Comparison of ENCODE assay signal across 8 cellular contexts in genomic region chr5:34189752-34190411, GRCh38.
A peak's percentile ranks its signal among the peaks of the same experiment; 100 is the strongest.
DNase-seq lines count a peak whose midpoint lies in the region; ATAC-seq, FAIRE-seq and TF ChIP-seq lines count a peak whose summit lies in the region.
"Not testable (repeated sequence)": the region's sequence is repeated elsewhere in the genome, so short reads cannot be mapped to it uniquely, and the experiment has no call there.

No MANE protein-coding gene starts in this region.

- H3K36me3 Mint-ChIP-seq in WTC11 (peaks cover 39% of the 10 kb centered on the region), osteocyte (ENCODE audit: unreplicated experiment) (peaks cover 19% of the 10 kb centered on the region)

- not testable (repeated sequence) for H3K27ac ChIP-seq in kidney (ENCODE audit: low read depth in 2 of 2, low read length in 2 of 2); testis

- peaks cover 18% of the 10 kb centered on the region for H3K9me3 Mint-ChIP-seq in WTC11
- H3K9me3 Mint-ChIP-seq in osteocyte (ENCODE audit: unreplicated experiment) = not testable (repeated sequence)

- not testable (repeated sequence) for H3K27me3 ChIP-seq in testis

- DNase-seq in D341Med (ENCODE audit: low spot score) (peak; percentile 23), HT1080 (ENCODE audit: low read depth) (peak; percentile 5), astrocyte of the hippocampus (ENCODE audit: low read depth, low spot score) (peak; percentile 5), fibroblast of villous mesenchyme (ENCODE audit: low read depth) (peak; percentile 3), kidney (peak; percentile 93), osteocyte (ENCODE audit: extremely low spot score, unreplicated experiment) (peak; percentile 93), testis (peak; percentile 20)
- not testable (repeated sequence) for DNase-seq in WTC11 (ENCODE audit: low spot score)

- H3K4me1 ChIP-seq in kidney (ENCODE audit: control insufficient read depth in 1 of 2, insufficient read depth in 1 of 2, low read depth in 1 of 2, low read length in 2 of 2); testis: not testable (repeated sequence)

- POLR2A ChIA-PET in WTC11 (lab: Charles Lee) = not testable (repeated sequence)

- TF ChIP-seq POLR2A in testis (IDR thresholded peaks at IDR 0.05) = not testable (repeated sequence)

- H3K4me1 Mint-ChIP-seq in WTC11 = peaks cover 36% of the 10 kb centered on the region
- not testable (repeated sequence) for H3K4me1 Mint-ChIP-seq in osteocyte (ENCODE audit: unreplicated experiment)

- not testable (repeated sequence) for H3K4me3 ChIP-seq in fibroblast of villous mesenchyme (ENCODE audit: low read depth, low read length); kidney (ENCODE audit: low read length in 2 of 2)
- H3K4me3 ChIP-seq in testis = peak overlapping the region in 1 of 2 donors; percentile 0

- H3K9ac ChIP-seq in kidney (ENCODE audit: low read length in 2 of 2) = not testable (repeated sequence)

- H3K9me3 ChIP-seq in kidney (ENCODE audit: control insufficient read depth in 1 of 2, low read length in 2 of 2); testis: not testable (repeated sequence)

- not testable (repeated sequence) for H3K4me3 Mint-ChIP-seq in WTC11; osteocyte (ENCODE audit: unreplicated experiment)

- H3K36me3 ChIP-seq in kidney (ENCODE audit: control insufficient read depth in 1 of 2, insufficient read depth in 2 of 2, low read length in 2 of 2); testis (ENCODE audit: low read depth, missing control alignments): not testable (repeated sequence)

- not testable (repeated sequence) for H3K27ac Mint-ChIP-seq in WTC11; osteocyte (ENCODE audit: unreplicated experiment)

- not testable (repeated sequence) for ATAC-seq in WTC11

- CTCF ChIA-PET in WTC11 (lab: Charles Lee) = not testable (repeated sequence)

- intact Hi-C loops in kidney (cut with DNase I); testis (cut with DNase I; ENCODE audit: low total_unique reads): not testable (repeated sequence)

- peaks cover 20% of the 10 kb centered on the region for H3K27me3 Mint-ChIP-seq in WTC11 (ENCODE audit: low read depth)
- H3K27me3 Mint-ChIP-seq in osteocyte (ENCODE audit: unreplicated experiment) = not testable (repeated sequence)

- 96 to 97% methylated on average over 15 to 16 of the region's 16 CpGs for WGBS in testis, 2 donors

- not testable (repeated sequence) for TF ChIP-seq CTCF in WTC11 (IDR thresholded peaks at IDR 0.05); fibroblast of villous mesenchyme (IDR thresholded peaks at IDR 0.05; ENCODE audit: insufficient read depth, low read depth, low read length); kidney (IDR thresholded peaks at IDR 0.05; ENCODE audit: borderline replicate concordance, extremely low read depth, insufficient read depth); osteocyte (IDR thresholded peaks at IDR 0.05); testis (IDR thresholded peaks at IDR 0.05)

- not testable (repeated sequence) for FAIRE-seq in kidney (lab: Jason Lieb, UNC)

TF ChIP-seq in WTC11, 78 proteins besides CTCF, POLR2A, EP300 and RAD21:
- 0 out of 2 replicates have a peak, but pooled peaks have one; percentile 29 for TF ChIP-seq FOXP1 (CRISPR knock-in tag; IDR thresholded peaks at IDR 0.05; ENCODE audit: borderline replicate concordance)
